ENCODE assay signal across 1 cellular context in the genomic region with DNA sequence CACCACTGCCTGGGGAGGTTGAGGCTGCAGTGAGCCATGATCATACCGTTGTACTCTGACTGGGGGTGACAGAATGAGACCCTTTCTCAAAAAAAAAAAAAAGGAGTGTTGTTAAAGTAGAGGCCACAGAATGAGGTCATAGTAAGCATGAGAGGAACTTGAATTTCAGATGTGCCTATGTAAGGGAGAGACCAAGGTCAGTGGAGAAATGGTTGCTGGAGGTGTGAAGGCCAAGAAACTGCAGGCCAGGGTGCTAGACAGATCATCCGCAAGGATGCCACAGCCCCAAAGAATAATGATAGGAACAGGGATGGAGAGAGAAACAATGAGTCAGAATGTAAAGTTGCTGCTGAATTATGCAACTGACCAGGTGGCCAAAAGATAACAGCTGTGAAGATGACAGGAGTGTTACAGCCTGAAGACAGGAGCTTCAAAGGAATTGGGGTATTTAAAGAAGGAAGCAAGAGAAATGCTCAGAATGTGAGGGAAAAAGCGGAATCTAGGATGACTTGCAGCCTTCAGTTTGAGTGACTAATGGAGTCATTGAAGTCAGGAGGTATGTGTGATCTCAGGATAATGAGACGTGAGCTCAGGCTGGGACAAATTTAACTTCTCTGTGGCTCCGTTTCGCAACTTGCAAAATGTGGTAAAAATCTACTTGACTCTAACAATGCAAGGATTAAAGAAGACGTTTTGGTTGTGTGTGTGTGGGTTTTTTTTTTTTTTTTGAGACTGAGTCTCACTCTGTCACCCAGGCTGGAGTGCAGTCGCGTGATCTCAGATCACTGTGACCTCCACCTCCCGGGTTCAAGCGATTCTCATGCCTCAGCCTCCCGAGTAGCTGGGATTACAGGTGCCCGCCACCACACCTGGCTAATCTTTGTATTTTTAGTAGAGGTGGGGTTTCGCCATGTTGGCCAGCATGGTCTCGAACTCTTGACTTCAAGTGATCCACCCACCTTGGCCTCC.
TF ChIP-seq lines count a peak whose summit lies in the region.

No MANE protein-coding gene starts in this region.

TF ChIP-seq in K562, 482 proteins besides CTCF, POLR2A, EP300 and RAD21 (continued from another document and continues in another):
- TF ChIP-seq TRIM25 (IDR thresholded peaks at IDR 0.05; ENCODE audit: borderline replicate concordance) (no peak), ZNF639 (CRISPR knock-in tag; conservative IDR thresholded peaks at IDR 0.05 in 1 of 2, IDR thresholded peaks at IDR 0.05 in 1 of 2) (no peak), GATA2 (CRISPR knock-in tag; IDR thresholded peaks at IDR 0.05) (peak; percentile 96), RERE (CRISPR knock-in tag; IDR thresholded peaks at IDR 0.05; ENCODE audit: borderline replicate concordance) (no peak), MYNN (IDR thresholded peaks at IDR 0.05) (peak; percentile 97), MYNN (CRISPR knock-in tag; IDR thresholded peaks at IDR 0.05) (no peak), ZNF408 (CRISPR knock-in tag; IDR thresholded peaks at IDR 0.05; ENCODE audit: low read depth) (no peak), ARNT (IDR thresholded peaks at IDR 0.05) (peak; percentile 92 to 98), ZNF696 (CRISPR knock-in tag; conservative IDR thresholded peaks at IDR 0.05) (no peak), ZNF324 (CRISPR knock-in tag; IDR thresholded peaks at IDR 0.05) (no peak), FOXK1 (CRISPR knock-in tag; IDR thresholded peaks at IDR 0.05; ENCODE audit: borderline replicate concordance) (peak; percentile 85; the same call in 1 of the 2 replicates), PHTF2 (CRISPR knock-in tag; IDR thresholded peaks at IDR 0.05) (no peak), ELF1 (tag; IDR thresholded peaks at IDR 0.05) (peak; percentile 71), TGIF2 (CRISPR knock-in tag; IDR thresholded peaks at IDR 0.05) (no peak; the same call in 1 of the 2 replicates), CCAR2 (IDR thresholded peaks at IDR 0.05; ENCODE audit: low read depth, low read length) (no peak), ETS2 (tag; IDR thresholded peaks at IDR 0.05; ENCODE audit: borderline replicate concordance, poor library complexity, severe bottlenecking) (no peak), ZNF785 (CRISPR knock-in tag; IDR thresholded peaks at IDR 0.05) (no peak), EZH2 (IDR thresholded peaks at IDR 0.05; ENCODE audit: borderline replicate concordance, low read depth, low read length) (no peak; the same call in 1 of the 2 replicates), PCBP1 (IDR thresholded peaks at IDR 0.05; ENCODE audit: low read depth, low read length, poor library complexity, severe bottlenecking) (no peak), ZNF184 (CRISPR knock-in tag; IDR thresholded peaks at IDR 0.05) (no peak), NUFIP1 (IDR thresholded peaks at IDR 0.05; ENCODE audit: partially characterized antibody) (no peak), MTA3 (IDR thresholded peaks at IDR 0.05; ENCODE audit: borderline replicate concordance) (peak; percentile 93), ID3 (CRISPR knock-in tag; IDR thresholded peaks at IDR 0.05) (0 out of 2 replicates have a peak, but pooled peaks have one; percentile 24), ID3 (tag; IDR thresholded peaks at IDR 0.05) (peak; percentile 28; the same call in 1 of the 2 replicates), ZFP91 (CRISPR knock-in tag; IDR thresholded peaks at IDR 0.05) (0 out of 2 replicates have a peak, but pooled peaks have one; percentile 58)
- TF ChIP-seq, protein P1, sequence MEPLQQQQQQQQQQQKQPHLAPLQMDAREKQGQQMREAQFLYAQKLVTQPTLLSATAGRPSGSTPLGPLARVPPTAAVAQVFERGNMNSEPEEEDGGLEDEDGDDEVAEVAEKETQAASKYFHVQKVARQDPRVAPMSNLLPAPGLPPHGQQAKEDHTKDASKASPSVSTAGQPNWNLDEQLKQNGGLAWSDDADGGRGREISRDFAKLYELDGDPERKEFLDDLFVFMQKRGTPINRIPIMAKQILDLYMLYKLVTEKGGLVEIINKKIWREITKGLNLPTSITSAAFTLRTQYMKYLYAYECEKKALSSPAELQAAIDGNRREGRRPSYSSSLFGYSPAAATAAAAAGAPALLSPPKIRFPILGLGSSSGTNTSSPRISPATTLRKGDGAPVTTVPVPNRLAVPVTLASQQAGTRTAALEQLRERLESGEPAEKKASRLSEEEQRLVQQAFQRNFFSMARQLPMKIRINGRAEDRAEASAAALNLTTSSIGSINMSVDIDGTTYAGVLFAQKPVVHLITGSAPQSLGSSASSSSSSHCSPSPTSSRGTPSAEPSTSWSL (CRISPR knock-in tag; IDR thresholded peaks at IDR 0.05; ENCODE audit: borderline replicate concordance), result no peak
- TF ChIP-seq, protein P2, sequence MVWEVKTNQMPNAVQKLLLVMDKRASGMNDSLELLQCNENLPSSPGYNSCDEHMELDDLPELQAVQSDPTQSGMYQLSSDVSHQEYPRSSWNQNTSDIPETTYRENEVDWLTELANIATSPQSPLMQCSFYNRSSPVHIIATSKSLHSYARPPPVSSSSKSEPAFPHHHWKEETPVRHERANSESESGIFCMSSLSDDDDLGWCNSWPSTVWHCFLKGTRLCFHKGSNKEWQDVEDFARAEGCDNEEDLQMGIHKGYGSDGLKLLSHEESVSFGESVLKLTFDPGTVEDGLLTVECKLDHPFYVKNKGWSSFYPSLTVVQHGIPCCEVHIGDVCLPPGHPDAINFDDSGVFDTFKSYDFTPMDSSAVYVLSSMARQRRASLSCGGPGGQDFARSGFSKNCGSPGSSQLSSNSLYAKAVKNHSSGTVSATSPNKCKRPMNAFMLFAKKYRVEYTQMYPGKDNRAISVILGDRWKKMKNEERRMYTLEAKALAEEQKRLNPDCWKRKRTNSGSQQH (CRISPR knock-in tag; IDR thresholded peaks at IDR 0.05), result peak; percentile 68; the same call in 1 of the 2 replicates
- TF ChIP-seq, protein P3, sequence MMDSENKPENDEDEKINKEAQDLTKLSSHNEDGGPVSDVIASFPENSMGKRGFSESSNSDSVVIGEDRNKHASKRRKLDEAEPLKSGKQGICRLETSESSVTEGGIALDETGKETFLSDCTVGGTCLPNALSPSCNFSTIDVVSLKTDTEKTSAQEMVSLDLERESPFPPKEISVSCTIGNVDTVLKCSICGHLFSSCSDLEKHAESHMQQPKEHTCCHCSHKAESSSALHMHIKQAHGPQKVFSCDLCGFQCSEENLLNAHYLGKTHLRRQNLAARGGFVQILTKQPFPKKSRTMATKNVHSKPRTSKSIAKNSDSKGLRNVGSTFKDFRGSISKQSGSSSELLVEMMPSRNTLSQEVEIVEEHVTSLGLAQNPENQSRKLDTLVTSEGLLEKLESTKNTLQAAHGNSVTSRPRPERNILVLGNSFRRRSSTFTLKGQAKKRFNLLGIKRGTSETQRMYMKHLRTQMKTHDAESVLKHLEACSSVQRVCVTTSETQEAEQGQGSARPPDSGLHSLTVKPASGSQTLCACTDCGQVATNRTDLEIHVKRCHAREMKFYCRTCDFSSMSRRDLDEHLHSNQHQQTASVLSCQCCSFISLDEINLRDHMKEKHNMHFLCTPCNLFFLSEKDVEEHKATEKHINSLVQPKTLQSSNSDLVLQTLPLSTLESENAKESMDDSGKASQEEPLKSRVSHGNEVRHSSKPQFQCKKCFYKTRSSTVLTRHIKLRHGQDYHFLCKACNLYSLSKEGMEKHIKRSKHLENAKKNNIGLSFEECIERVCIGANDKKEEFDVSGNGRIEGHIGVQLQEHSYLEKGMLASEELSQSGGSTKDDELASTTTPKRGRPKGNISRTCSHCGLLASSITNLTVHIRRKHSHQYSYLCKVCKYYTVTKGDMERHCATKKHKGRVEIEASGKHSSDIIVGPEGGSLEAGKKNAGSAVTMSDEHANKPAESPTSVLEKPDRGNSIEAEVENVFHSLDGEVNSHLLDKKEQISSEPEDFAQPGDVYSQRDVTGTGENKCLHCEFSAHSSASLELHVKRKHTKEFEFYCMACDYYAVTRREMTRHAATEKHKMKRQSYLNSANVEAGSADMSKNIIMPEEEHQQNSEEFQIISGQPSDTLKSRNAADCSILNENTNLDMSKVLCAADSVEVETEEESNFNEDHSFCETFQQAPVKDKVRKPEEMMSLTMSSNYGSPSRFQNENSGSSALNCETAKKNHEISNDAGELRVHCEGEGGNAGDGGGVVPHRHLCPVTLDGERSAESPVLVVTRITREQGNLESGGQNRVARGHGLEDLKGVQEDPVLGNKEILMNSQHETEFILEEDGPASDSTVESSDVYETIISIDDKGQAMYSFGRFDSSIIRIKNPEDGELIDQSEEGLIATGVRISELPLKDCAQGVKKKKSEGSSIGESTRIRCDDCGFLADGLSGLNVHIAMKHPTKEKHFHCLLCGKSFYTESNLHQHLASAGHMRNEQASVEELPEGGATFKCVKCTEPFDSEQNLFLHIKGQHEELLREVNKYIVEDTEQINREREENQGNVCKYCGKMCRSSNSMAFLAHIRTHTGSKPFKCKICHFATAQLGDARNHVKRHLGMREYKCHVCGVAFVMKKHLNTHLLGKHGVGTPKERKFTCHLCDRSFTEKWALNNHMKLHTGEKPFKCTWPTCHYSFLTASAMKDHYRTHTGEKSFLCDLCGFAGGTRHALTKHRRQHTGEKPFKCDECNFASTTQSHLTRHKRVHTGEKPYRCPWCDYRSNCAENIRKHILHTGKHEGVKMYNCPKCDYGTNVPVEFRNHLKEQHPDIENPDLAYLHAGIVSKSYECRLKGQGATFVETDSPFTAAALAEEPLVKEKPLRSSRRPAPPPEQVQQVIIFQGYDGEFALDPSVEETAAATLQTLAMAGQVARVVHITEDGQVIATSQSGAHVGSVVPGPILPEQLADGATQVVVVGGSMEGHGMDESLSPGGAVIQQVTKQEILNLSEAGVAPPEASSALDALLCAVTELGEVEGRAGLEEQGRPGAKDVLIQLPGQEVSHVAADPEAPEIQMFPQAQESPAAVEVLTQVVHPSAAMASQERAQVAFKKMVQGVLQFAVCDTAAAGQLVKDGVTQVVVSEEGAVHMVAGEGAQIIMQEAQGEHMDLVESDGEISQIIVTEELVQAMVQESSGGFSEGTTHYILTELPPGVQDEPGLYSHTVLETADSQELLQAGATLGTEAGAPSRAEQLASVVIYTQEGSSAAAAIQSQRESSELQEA (IDR thresholded peaks at IDR 0.05; ENCODE audit: low read depth), result no peak
